Comparison of ENCODE assay signal across 13 cellular contexts in genomic region chr11:105080358-105080757, GRCh38. TPM values are rescaled to one million over a fixed set of nuclear protein-coding genes. Genes with fewer than 3 reads are reported as not detected.
"Had no signal": no experiment of that assay in that cellular context is flagged by ENCODE, and none has a peak within 500 bp of the region (broad histone marks: within the 10 kb centered on the region; RNA-seq: fewer than 3 reads in every experiment).

No MANE protein-coding gene starts in this region.

RNA-seq across cellular contexts. Expression of gene CARD16, which starts 35.2 kb away (rescaled TPM):
- total RNA-seq: kidney epithelial cell, occipital lobe, progenitor cell of endocrine pancreas, temporal lobe had no signal

RNA-seq across cellular contexts. Expression of gene CASP1, which starts 45.4 kb away (rescaled TPM):
- total RNA-seq: progenitor cell of endocrine pancreas had no signal

RNA-seq across cellular contexts. Expression of gene CASP5, which starts 57.4 kb away (rescaled TPM):
- total RNA-seq: activated CD8-positive, alpha-beta T cell treated with anti-CD3 and anti-CD28 coated beads, Interleukin-2, amount 10 ng/mL, durations not matched to agents 7 days and 5 days; cardiac septum; kidney epithelial cell; mucosa of gallbladder; progenitor cell of endocrine pancreas; right atrium auricular region; temporal lobe had no signal

RNA-seq across cellular contexts. Expression of gene CARD18, which starts 59.2 kb away (rescaled TPM):
- total RNA-seq: activated CD8-positive, alpha-beta T cell treated with anti-CD3 and anti-CD28 coated beads, Interleukin-2, amount 10 ng/mL, durations not matched to agents 7 days and 5 days; cardiac septum; esophagus muscularis mucosa; kidney epithelial cell; lung; mucosa of gallbladder; natural killer cell; occipital lobe; progenitor cell of endocrine pancreas; right atrium auricular region; T-helper 1 cell treated with Interleukin-12 subunit alpha and Interleukin-12 subunit beta and Interleukin-4 antibody, amounts not matched to agents 30 ng/mL and 1 ng/mL, for 36 hours; temporal lobe; upper lobe of left lung had no signal
- polyA plus RNA-seq: lung had no signal
